In the genomic region with DNA sequence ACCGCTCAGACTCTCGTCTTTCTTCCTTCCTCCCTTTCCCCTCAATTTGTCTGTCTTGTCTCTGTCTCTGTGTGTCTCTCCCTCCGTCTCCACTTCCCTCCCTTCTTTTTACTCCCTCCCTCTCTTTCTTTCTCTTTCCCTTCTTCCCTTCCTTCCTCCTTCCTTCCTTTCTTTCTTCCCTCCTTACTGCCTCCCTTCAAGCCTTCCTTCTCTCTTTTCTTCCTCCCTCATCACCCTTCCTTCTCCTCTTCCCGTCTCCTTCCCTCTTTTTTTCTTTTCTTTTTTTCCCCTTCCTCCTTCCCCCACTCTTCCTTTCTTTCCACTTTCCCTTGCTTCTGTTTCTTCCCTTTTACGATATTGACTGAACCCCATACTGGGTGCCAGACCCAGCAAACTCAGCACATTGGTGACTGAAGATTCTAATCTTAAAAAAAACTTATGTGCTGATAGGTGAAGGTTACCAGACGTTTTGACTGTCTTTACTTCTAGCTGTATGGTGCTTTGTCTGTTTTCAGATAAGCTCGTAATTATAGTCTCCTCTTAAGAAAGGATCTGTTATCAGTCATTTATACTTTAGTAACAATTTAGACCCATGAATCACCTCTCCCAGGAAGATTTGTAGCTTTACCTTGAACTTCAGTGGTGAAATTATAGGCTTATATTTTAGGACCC, we compare ENCODE assay signal across 1 cellular context.
TF ChIP-seq lines count a peak whose summit lies in the region.

No MANE protein-coding gene starts in this region.

TF ChIP-seq in SK-N-SH, 30 proteins besides CTCF, POLR2A, EP300 and RAD21 (continued from another document):
- TF ChIP-seq, protein P1, sequence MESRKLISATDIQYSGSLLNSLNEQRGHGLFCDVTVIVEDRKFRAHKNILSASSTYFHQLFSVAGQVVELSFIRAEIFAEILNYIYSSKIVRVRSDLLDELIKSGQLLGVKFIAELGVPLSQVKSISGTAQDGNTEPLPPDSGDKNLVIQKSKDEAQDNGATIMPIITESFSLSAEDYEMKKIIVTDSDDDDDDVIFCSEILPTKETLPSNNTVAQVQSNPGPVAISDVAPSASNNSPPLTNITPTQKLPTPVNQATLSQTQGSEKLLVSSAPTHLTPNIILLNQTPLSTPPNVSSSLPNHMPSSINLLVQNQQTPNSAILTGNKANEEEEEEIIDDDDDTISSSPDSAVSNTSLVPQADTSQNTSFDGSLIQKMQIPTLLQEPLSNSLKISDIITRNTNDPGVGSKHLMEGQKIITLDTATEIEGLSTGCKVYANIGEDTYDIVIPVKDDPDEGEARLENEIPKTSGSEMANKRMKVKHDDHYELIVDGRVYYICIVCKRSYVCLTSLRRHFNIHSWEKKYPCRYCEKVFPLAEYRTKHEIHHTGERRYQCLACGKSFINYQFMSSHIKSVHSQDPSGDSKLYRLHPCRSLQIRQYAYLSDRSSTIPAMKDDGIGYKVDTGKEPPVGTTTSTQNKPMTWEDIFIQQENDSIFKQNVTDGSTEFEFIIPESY (IDR thresholded peaks at IDR 0.05; ENCODE audit: borderline replicate concordance, low read depth) = no peak
- TF ChIP-seq MXI1 (IDR thresholded peaks at IDR 0.05; ENCODE audit: low read depth, low read length) (no peak), TEAD4 (IDR thresholded peaks at IDR 0.05; ENCODE audit: borderline replicate concordance, insufficient read depth) (no peak), TCF12 (IDR thresholded peaks at IDR 0.05) (no peak), SIN3A (IDR thresholded peaks at IDR 0.05; ENCODE audit: borderline replicate concordance, low read depth, low read length) (no peak), JUND (IDR thresholded peaks at IDR 0.05) (no peak)
- TF ChIP-seq, protein P2, sequence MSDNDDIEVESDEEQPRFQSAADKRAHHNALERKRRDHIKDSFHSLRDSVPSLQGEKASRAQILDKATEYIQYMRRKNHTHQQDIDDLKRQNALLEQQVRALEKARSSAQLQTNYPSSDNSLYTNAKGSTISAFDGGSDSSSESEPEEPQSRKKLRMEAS (IDR thresholded peaks at IDR 0.05; ENCODE audit: low read depth) = no peak
- TF ChIP-seq, protein P3, sequence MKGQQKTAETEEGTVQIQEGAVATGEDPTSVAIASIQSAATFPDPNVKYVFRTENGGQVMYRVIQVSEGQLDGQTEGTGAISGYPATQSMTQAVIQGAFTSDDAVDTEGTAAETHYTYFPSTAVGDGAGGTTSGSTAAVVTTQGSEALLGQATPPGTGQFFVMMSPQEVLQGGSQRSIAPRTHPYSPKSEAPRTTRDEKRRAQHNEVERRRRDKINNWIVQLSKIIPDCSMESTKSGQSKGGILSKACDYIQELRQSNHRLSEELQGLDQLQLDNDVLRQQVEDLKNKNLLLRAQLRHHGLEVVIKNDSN (IDR thresholded peaks at IDR 0.05; ENCODE audit: borderline replicate concordance, low read depth) = no peak
- TF ChIP-seq, protein P4, sequence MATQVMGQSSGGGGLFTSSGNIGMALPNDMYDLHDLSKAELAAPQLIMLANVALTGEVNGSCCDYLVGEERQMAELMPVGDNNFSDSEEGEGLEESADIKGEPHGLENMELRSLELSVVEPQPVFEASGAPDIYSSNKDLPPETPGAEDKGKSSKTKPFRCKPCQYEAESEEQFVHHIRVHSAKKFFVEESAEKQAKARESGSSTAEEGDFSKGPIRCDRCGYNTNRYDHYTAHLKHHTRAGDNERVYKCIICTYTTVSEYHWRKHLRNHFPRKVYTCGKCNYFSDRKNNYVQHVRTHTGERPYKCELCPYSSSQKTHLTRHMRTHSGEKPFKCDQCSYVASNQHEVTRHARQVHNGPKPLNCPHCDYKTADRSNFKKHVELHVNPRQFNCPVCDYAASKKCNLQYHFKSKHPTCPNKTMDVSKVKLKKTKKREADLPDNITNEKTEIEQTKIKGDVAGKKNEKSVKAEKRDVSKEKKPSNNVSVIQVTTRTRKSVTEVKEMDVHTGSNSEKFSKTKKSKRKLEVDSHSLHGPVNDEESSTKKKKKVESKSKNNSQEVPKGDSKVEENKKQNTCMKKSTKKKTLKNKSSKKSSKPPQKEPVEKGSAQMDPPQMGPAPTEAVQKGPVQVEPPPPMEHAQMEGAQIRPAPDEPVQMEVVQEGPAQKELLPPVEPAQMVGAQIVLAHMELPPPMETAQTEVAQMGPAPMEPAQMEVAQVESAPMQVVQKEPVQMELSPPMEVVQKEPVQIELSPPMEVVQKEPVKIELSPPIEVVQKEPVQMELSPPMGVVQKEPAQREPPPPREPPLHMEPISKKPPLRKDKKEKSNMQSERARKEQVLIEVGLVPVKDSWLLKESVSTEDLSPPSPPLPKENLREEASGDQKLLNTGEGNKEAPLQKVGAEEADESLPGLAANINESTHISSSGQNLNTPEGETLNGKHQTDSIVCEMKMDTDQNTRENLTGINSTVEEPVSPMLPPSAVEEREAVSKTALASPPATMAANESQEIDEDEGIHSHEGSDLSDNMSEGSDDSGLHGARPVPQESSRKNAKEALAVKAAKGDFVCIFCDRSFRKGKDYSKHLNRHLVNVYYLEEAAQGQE (IDR thresholded peaks at IDR 0.05; ENCODE audit: low read depth, low read length) = no peak
